13 cellular contexts compared by ENCODE assay signal in the genomic region with DNA sequence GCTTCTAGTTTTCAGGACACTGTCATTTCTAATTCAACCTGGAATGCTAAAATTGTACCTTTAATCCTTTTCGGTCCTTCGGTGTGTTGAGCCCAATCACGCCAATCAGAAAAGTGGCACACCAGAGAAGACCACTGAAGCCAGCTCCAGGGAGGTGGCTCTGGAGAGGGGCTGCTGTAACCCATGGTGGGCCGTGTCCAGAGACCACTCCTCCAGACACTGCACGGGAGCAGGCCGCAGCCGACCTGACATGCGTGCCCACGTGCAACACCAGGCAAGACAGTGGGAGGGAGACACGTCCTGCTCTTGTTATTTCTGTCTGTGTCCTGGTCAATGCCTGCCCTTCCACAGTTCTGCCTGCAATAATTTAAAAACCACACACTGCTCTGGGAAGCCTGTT.
"Had no signal": no experiment of that assay in that cellular context is flagged by ENCODE, and none has a peak within 500 bp of the region (broad histone marks: within the 10 kb centered on the region; RNA-seq: fewer than 3 reads in every experiment).

No MANE protein-coding gene starts in this region.

- H3K4me3 ChIP-seq: uterus had no signal

- H3K27me3 ChIP-seq: uterus had no signal

- H3K9me3 Mint-ChIP-seq: nephron had no signal

- H3K27ac Mint-ChIP-seq: activated CD4-positive, alpha-beta memory T cell treated with anti-CD3 and anti-CD28 coated beads, Interleukin-2, amount 10 ng/mL, durations not matched to agents 7 days and 5 days had no signal

- H3K9me3 ChIP-seq: SK-N-SH, thoracic aorta, uterus had no signal

- H3K4me3 Mint-ChIP-seq: activated CD4-positive, alpha-beta memory T cell treated with anti-CD3 and anti-CD28 coated beads, Interleukin-2, amount 10 ng/mL, durations not matched to agents 7 days and 5 days; nephron had no signal

- H3K36me3 ChIP-seq: uterus had no signal

- H3K27ac ChIP-seq: thoracic aorta, uterus had no signal

- DNase-seq: activated CD4-positive, CD25-positive, alpha-beta regulatory T cell; activated CD8-positive, alpha-beta memory T cell treated with anti-CD3 and anti-CD28 coated beads, Interleukin-2, amount 50 U/mL, for 48 hours; activated naive CD4-positive, alpha-beta T cell treated with Interleukin-2 at 50 U/mL for 16 hours; dermis blood vessel endothelial cell; hypothalamus; left cardiac atrium; occipital lobe; SK-N-SH; stimulated activated CD4-positive, alpha-beta T cell treated with anti-CD3 and anti-CD28 coated beads, Interleukin-2, amount 100 ng/mL, for 48 hours; uterus had no signal

- H3K4me1 ChIP-seq: uterus had no signal
